22 cellular contexts compared by ENCODE assay signal in genomic region chr5:133790898-133791297, GRCh38.
A peak's percentile ranks its signal among the peaks of the same experiment; 100 is the strongest.
DNase-seq lines count a peak whose midpoint lies in the region; ATAC-seq lines count a peak whose summit lies in the region.
"Had no signal": no experiment of that assay in that cellular context is flagged by ENCODE, and none has a peak within 500 bp of the region (broad histone marks: within the 10 kb centered on the region; RNA-seq: fewer than 3 reads in every experiment).

No MANE protein-coding gene starts in this region.

- peak overlapping the region in 1 of 2 donors; percentile 24 for H3K27ac Mint-ChIP-seq in stimulated activated naive CD8-positive, alpha-beta T cell treated with anti-CD3 and anti-CD28 coated beads, Interleukin-15, amount 100 ng/mL, for 72 hours
- H3K27ac Mint-ChIP-seq: B cell, T-cell had no signal

- in situ Hi-C loops in HAP-1 (cut with MboI; ENCODE audit: low sequenced_read_pairs): no loop called here

- no peaks in the 10 kb centered on the region for H3K9me3 ChIP-seq in HAP-1
- H3K9me3 ChIP-seq: Caco-2 had no signal

- H3K4me3 ChIP-seq in HAP-1: no peak overlapping the region

- no peaks in the 10 kb centered on the region; the same call in 1 of the 2 replicates for H3K27me3 ChIP-seq in HAP-1 (ENCODE audit: low read depth)

- no peak for ATAC-seq in stimulated activated naive CD8-positive, alpha-beta T cell treated with anti-CD3 and anti-CD28 coated beads, Interleukin-15, amount 100 ng/mL, for 72 hours
- ATAC-seq: SK-N-SH treated with all-trans-retinoic acid at 6 μM for 48 hours, T-cell had no signal

- no peaks in the 10 kb centered on the region for H3K27me3 Mint-ChIP-seq in stimulated activated naive CD8-positive, alpha-beta T cell treated with anti-CD3 and anti-CD28 coated beads, Interleukin-15, amount 100 ng/mL, for 72 hours

- H3K4me1 Mint-ChIP-seq in stimulated activated naive CD8-positive, alpha-beta T cell treated with anti-CD3 and anti-CD28 coated beads, Interleukin-15, amount 100 ng/mL, for 72 hours: no peaks in the 10 kb centered on the region
- H3K4me1 Mint-ChIP-seq: B cell, T-cell had no signal

- DNase-seq in NCI-H1417 (lab: John Stamatoyannopoulos, UW): peak in 2 of 3 experiments; percentile 8 to 91
- DNase-seq in NCI-H1417 treated with DMSO at 0.1 percent for 48 hours (lab: John Stamatoyannopoulos, UW): no peak
- peak; percentile 64 for DNase-seq in DMS53 (lab: John Stamatoyannopoulos, UW)
- peak; percentile 80 for DNase-seq in NCI-H2029 (lab: John Stamatoyannopoulos, UW)
- DNase-seq in NCI-H69 (lab: John Stamatoyannopoulos, UW): peak; percentile 72
- no peak for DNase-seq in T-helper 1 cell
- no peak for DNase-seq in stimulated activated naive CD8-positive, alpha-beta T cell treated with anti-CD3 and anti-CD28 coated beads, Interleukin-15, amount 100 ng/mL, for 72 hours
- no peak for DNase-seq in HAP-1 (ENCODE audit: low spot score in 2 of 2)
- DNase-seq: 8988T, Caco-2, DMS153, HCEC 1CT, IMR-90, NCI-H1048, NCI-H1694, NCI-H226, NCI-H774, SHP77 treated with DMSO at 0.1 percent for 48 hours, T-cell, T-helper 9 cell had no signal

- H3K4me1 ChIP-seq in HAP-1: peaks cover 3% of the 10 kb centered on the region

- H3K9me3 Mint-ChIP-seq in stimulated activated naive CD8-positive, alpha-beta T cell treated with anti-CD3 and anti-CD28 coated beads, Interleukin-15, amount 100 ng/mL, for 72 hours: no peaks in the 10 kb centered on the region
- H3K9me3 Mint-ChIP-seq: T-cell had no signal

- no peak overlapping the region for H3K4me3 Mint-ChIP-seq in stimulated activated naive CD8-positive, alpha-beta T cell treated with anti-CD3 and anti-CD28 coated beads, Interleukin-15, amount 100 ng/mL, for 72 hours
- H3K4me3 Mint-ChIP-seq: B cell, T-cell had no signal

- no peaks in the 10 kb centered on the region for H3K36me3 ChIP-seq in HAP-1 (replicated peaks)

Comparison
In these comparisons a context has a peak if more than half of its experiments do, and no peak if none do; other contexts are left out.
1. DNase-seq: peak in NCI-H1417 (2 of 3), DMS53 (single experiment), NCI-H2029 (single experiment) and NCI-H69 (single experiment); none in NCI-H1417 treated with DMSO at 0.1 percent for 48 hours (single experiment), T-helper 1 cell (0 of 5), stimulated activated naive CD8-positive, alpha-beta T cell treated with anti-CD3 and anti-CD28 coated beads, Interleukin-15, amount 100 ng/mL, for 72 hours (0 of 2) and HAP-1 (0 of 2).